ENCODE assay signal across 11 cellular contexts in genomic region chr13:22800726-22801401, GRCh38.
DNase-seq lines count a peak whose midpoint lies in the region; ATAC-seq and TF ChIP-seq lines count a peak whose summit lies in the region.
"Had no signal": no experiment of that assay in that cellular context is flagged by ENCODE, and none has a peak within 500 bp of the region (broad histone marks: within the 10 kb centered on the region; RNA-seq: fewer than 3 reads in every experiment).

No MANE protein-coding gene starts in this region.

- no peaks in the 10 kb centered on the region for H4K20me1 ChIP-seq in GM23338 (replicated peaks; ENCODE audit: insufficient read depth)

- no peak for TF ChIP-seq CTCF in HFFc6 (IDR thresholded peaks at IDR 0.05)
- no peak for TF ChIP-seq CTCF in GM23338 (conservative IDR thresholded peaks at IDR 0.05; ENCODE audit: low read depth in 2 of 2)

- H3K9me3 Mint-ChIP-seq in HFFc6 (no peaks in the 10 kb centered on the region; the same call in 1 of the 2 replicates), GM23338 (no peaks in the 10 kb centered on the region)

- no peaks in the 10 kb centered on the region for H3K36me3 ChIP-seq in GM23338 (ENCODE audit: insufficient read depth)
- H3K36me3 ChIP-seq: spleen had no signal

- no peaks in the 10 kb centered on the region for H3K27me3 ChIP-seq in GM23338 (ENCODE audit: insufficient read depth)

- no peak overlapping the region for H3K27ac Mint-ChIP-seq in HFFc6
- H3K27ac Mint-ChIP-seq in GM23338 = no peak overlapping the region
- H3K27ac Mint-ChIP-seq: naive B cell had no signal

- H3K4me3 ChIP-seq in GM23338 = no peak overlapping the region
- H3K4me3 ChIP-seq: spleen had no signal

- no peaks in the 10 kb centered on the region for H3K36me3 Mint-ChIP-seq in HFFc6 (ENCODE audit: low read depth)
- no peaks in the 10 kb centered on the region for H3K36me3 Mint-ChIP-seq in GM23338 (ENCODE audit: low read depth)
- H3K36me3 Mint-ChIP-seq: naive B cell had no signal

- peak; percentile 0 for DNase-seq in HFFc6
- DNase-seq in SKM-1 treated with dmso at 0.1 percent for 144 hours (lab: John Stamatoyannopoulos, UW; ENCODE audit: unreplicated experiment) = peak; percentile 77
- peak; percentile 36 for DNase-seq in left cardiac atrium
- DNase-seq in renal cortical epithelial cell (ENCODE audit: low read depth) = peak; percentile 18
- no peak for DNase-seq in HT-29 (ENCODE audit: low spot score)
- DNase-seq in GM23338 (ENCODE audit: low spot score) = no peak
- no peak for DNase-seq in NCI-H187 treated with DMSO at 0.1 percent for 48 hours (lab: John Stamatoyannopoulos, UW)
- DNase-seq: naive B cell, NCI-H774, spleen had no signal

- H3K27me3 Mint-ChIP-seq in HFFc6 (ENCODE audit: insufficient read depth) = no peaks in the 10 kb centered on the region; the same call in 1 of the 2 replicates
- H3K27me3 Mint-ChIP-seq in GM23338 (ENCODE audit: insufficient read depth, low read depth, poor library complexity) = peaks cover 2% of the 10 kb centered on the region

- no peaks in the 10 kb centered on the region for H3F3A ChIP-seq in GM23338 (replicated peaks; ENCODE audit: low read depth)

- intact Hi-C loops in left cardiac atrium (cut with DNase I) = loop anchor here (2.0 to 10.0 kb wide), 4 partner anchors 216 to 514 kb away; no protein-coding TSS in a partner anchor

- H3K9me2 ChIP-seq in GM23338 (ENCODE audit: insufficient read depth) = no peaks in the 10 kb centered on the region

- H2AFZ ChIP-seq in GM23338 = no peak overlapping the region

- peak; percentile 65 to 76 for ATAC-seq in left cardiac atrium
- no peak for ATAC-seq in GM18909 (IDR thresholded peaks at IDR 0.05; ENCODE audit: poor library complexity, unreplicated experiment)
- ATAC-seq in GM23338 = no peak

- H3K79me2 ChIP-seq in GM23338 (replicated peaks; ENCODE audit: insufficient read depth) = no peaks in the 10 kb centered on the region

- H3K4me3 Mint-ChIP-seq in HFFc6 (peak overlapping the region; percentile 48), GM23338 (no peak overlapping the region)
- H3K4me3 Mint-ChIP-seq: naive B cell had no signal

- peaks cover 6% of the 10 kb centered on the region; the same call in 1 of the 2 replicates for H3K4me1 Mint-ChIP-seq in HFFc6 (ENCODE audit: low read depth)
- peaks cover 9% of the 10 kb centered on the region; the same call in 2 of the 3 replicates for H3K4me1 Mint-ChIP-seq in GM23338
- H3K4me1 Mint-ChIP-seq: naive B cell had no signal

- H3K4me2 ChIP-seq in GM23338 = no peak overlapping the region

- no peaks in the 10 kb centered on the region; the same call in 1 of the 2 replicates for H3K4me1 ChIP-seq in GM23338 (ENCODE audit: insufficient read depth)
- H3K4me1 ChIP-seq: spleen had no signal

- H3K27ac ChIP-seq in GM23338 (ENCODE audit: low read depth) = no peak overlapping the region
- H3K27ac ChIP-seq: spleen had no signal

TF ChIP-seq in GM23338, 12 proteins besides CTCF, POLR2A, EP300 and RAD21 (continues in another document):
- TF ChIP-seq, protein P1, sequence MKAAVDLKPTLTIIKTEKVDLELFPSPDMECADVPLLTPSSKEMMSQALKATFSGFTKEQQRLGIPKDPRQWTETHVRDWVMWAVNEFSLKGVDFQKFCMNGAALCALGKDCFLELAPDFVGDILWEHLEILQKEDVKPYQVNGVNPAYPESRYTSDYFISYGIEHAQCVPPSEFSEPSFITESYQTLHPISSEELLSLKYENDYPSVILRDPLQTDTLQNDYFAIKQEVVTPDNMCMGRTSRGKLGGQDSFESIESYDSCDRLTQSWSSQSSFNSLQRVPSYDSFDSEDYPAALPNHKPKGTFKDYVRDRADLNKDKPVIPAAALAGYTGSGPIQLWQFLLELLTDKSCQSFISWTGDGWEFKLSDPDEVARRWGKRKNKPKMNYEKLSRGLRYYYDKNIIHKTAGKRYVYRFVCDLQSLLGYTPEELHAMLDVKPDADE (IDR thresholded peaks at IDR 0.05) = no peak
- TF ChIP-seq POLR2AphosphoS5 (IDR thresholded peaks at IDR 0.05; ENCODE audit: low read depth) (no peak), NANOG (IDR thresholded peaks at IDR 0.05; ENCODE audit: borderline replicate concordance) (no peak), ZNF331 (CRISPR knock-in tag; IDR thresholded peaks at IDR 0.05; ENCODE audit: low read depth) (no peak), JUNB (IDR thresholded peaks at IDR 0.05; ENCODE audit: unreplicated experiment) (no peak), ZNF114 (CRISPR knock-in tag; IDR thresholded peaks at IDR 0.05) (no peak), REST (IDR thresholded peaks at IDR 0.05; ENCODE audit: unreplicated experiment) (no peak), CREB1 (CRISPR knock-in tag; IDR thresholded peaks at IDR 0.05; ENCODE audit: low read depth) (no peak)

Comparison
In these comparisons a context has a peak if more than half of its experiments do, and no peak if none do; other contexts are left out.
1. DNase-seq: peak in HFFc6 (single experiment), SKM-1 treated with dmso at 0.1 percent for 144 hours (single experiment), left cardiac atrium (single experiment) and renal cortical epithelial cell (single experiment); none in HT-29 (single experiment), GM23338 (single experiment) and NCI-H187 treated with DMSO at 0.1 percent for 48 hours (single experiment).
2. ATAC-seq: peak in left cardiac atrium (2 of 2); none in GM18909 (single experiment) and GM23338 (single experiment).